Comparison of ENCODE assay signal across 8 cellular contexts in genomic region chr17:38702166-38702899, GRCh38. TPM values are rescaled to one million over a fixed set of nuclear protein-coding genes. Genes with fewer than 3 reads are reported as not detected.
DNase-seq lines count a peak whose midpoint lies in the region; TF ChIP-seq lines count a peak whose summit lies in the region.

No MANE protein-coding gene starts in this region.

- peak overlapping the region; percentile 93 to 96 (median 95) for H3K4me3 Mint-ChIP-seq in nephron

- peak overlapping the region; percentile 79 for H3K4me3 ChIP-seq in fibroblast of the aortic adventitia (ENCODE audit: low read depth, low read length)

- peak; percentile 85 to 87 for DNase-seq in AML-193 (lab: John Stamatoyannopoulos, UW)
- DNase-seq in KBM-7: peak; percentile 87
- DNase-seq in RPMI7951 (ENCODE audit: low read depth): peak; percentile 85
- DNase-seq in activated effector memory CD4-positive, alpha-beta T cell treated with anti-CD3 and anti-CD28 coated beads, Interleukin-2, amount 50 U/mL, for 16 hours: peak; percentile 93
- DNase-seq in fibroblast of the aortic adventitia (ENCODE audit: low read depth): peak; percentile 75
- DNase-seq in stimulated activated naive CD4-positive, alpha-beta T cell (lab: John Stamatoyannopoulos, UW): peak; percentile 67 to 82 (median 76)

- H3K27ac Mint-ChIP-seq in nephron: peak overlapping the region; percentile 95 to 98 (median 97)

- peaks cover 2% of the 10 kb centered on the region for H3K36me3 Mint-ChIP-seq in nephron (ENCODE audit: low read depth)

- no peaks in the 10 kb centered on the region for H3K9me3 Mint-ChIP-seq in nephron

- TF ChIP-seq POLR2A in GM19193 (IDR thresholded peaks at IDR 0.05; ENCODE audit: extremely low read depth, insufficient read depth, insufficient read length): peak; percentile 91

- peaks cover 27% of the 10 kb centered on the region for H3K27me3 Mint-ChIP-seq in nephron (ENCODE audit: low read depth)

- H3K4me1 Mint-ChIP-seq in nephron: peaks cover 49% of the 10 kb centered on the region

- TF ChIP-seq CTCF in fibroblast of the aortic adventitia (IDR thresholded peaks at IDR 0.05; ENCODE audit: insufficient read depth, low read length) (no peak), nephron (IDR thresholded peaks at IDR 0.05; ENCODE audit: unreplicated experiment in 3 of 3) (no peak)

- in situ Hi-C loops in KBM-7 (cut with MboI; ENCODE audit: low pct_unique_long_range_greater_than_20kb, low sequenced_read_pairs): no loop called here

RNA-seq across cellular contexts. Expression of gene MLLT6, which starts 2.7 kb away (rescaled TPM):
- 9.3 and 13.9 TPM in 2 replicates for total RNA-seq in RPMI7951 (2014; rRNA removed; shearing (Covaris generic))
- total RNA-seq in fibroblast of the aortic adventitia (ENCODE audit: low replicate concordance): 19.1 and 38.7 TPM in 2 replicates

RNA-seq across cellular contexts. Expression of gene EPOP, which starts 27.6 kb away (rescaled TPM):
- 1.7 and 1.8 TPM in 2 replicates for total RNA-seq in RPMI7951 (2014; rRNA removed; shearing (Covaris generic))
- 0.99 and 5.0 TPM in 2 replicates for total RNA-seq in fibroblast of the aortic adventitia (ENCODE audit: low replicate concordance)

RNA-seq across cellular contexts. Expression of gene CISD3, which starts 27.8 kb away (rescaled TPM):
- 6.0 and 6.9 TPM in 2 replicates for total RNA-seq in RPMI7951 (2014; rRNA removed; shearing (Covaris generic))
- 3.4 and 6.5 TPM in 2 replicates for total RNA-seq in fibroblast of the aortic adventitia (ENCODE audit: low replicate concordance)

RNA-seq across cellular contexts. Expression of gene PCGF2, which starts 45.8 kb away (rescaled TPM):
- total RNA-seq in RPMI7951 (2014; rRNA removed; shearing (Covaris generic)): 3.8 and 7.6 TPM in 2 replicates
- total RNA-seq in fibroblast of the aortic adventitia (ENCODE audit: low replicate concordance): 2.9 and 4.8 TPM in 2 replicates

RNA-seq across cellular contexts. Expression of gene PSMB3, which starts 50.2 kb away (rescaled TPM):
- 468 and 479 TPM in 2 replicates for total RNA-seq in RPMI7951 (2014; rRNA removed; shearing (Covaris generic))
- 78.7 and 293 TPM in 2 replicates for total RNA-seq in fibroblast of the aortic adventitia (ENCODE audit: low replicate concordance)

Comparison
In these comparisons a context has a peak if more than half of its experiments do, and no peak if none do; other contexts are left out.
1. Peak in every context shown above with its lines: DNase-seq and H3K4me3 ChIP-seq.